In the genomic region with DNA sequence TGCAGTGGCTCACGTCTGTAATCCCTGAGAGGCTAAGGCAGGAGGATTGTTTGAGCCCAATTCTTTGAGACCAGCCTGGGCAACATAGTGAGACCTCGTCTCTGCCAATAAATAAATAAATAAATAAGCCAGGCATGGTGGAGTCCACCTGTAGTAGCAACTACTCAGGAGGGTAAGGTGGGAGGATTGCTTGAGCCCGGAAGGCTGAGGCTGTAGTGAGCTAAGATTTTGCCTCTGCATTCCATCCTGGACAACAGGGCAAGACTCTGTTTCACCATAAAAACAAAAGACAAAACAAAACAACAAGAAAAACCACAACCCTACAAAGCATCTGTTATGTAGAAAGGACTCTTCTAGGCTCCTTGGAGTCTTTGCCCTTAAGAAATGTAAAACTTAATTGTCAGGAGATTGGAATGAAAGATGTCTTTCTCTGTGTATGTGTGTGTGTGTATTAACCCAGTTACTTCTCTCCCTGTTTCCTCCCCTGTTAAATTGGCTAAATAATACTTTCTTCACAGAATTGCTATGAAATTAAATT, we compare ENCODE assay signal across 1 cellular context.
TF ChIP-seq lines count a peak whose summit lies in the region.

No MANE protein-coding gene starts in this region.

TF ChIP-seq in IMR-90, 13 proteins besides CTCF, POLR2A, EP300 and RAD21 (continued from another document):
- TF ChIP-seq, protein P1, sequence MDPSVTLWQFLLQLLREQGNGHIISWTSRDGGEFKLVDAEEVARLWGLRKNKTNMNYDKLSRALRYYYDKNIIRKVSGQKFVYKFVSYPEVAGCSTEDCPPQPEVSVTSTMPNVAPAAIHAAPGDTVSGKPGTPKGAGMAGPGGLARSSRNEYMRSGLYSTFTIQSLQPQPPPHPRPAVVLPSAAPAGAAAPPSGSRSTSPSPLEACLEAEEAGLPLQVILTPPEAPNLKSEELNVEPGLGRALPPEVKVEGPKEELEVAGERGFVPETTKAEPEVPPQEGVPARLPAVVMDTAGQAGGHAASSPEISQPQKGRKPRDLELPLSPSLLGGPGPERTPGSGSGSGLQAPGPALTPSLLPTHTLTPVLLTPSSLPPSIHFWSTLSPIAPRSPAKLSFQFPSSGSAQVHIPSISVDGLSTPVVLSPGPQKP (IDR thresholded peaks at IDR 0.05; ENCODE audit: borderline replicate concordance, low read depth, low read length): no peak
- no peak for TF ChIP-seq SMC3 (IDR thresholded peaks at IDR 0.05; ENCODE audit: low read depth, low read length)
- no peak for TF ChIP-seq FOS (IDR thresholded peaks at IDR 0.05; ENCODE audit: low read depth, low read length)
- TF ChIP-seq RFX5 (IDR thresholded peaks at IDR 0.05; ENCODE audit: low read depth, low read length): no peak
- TF ChIP-seq MXI1 (IDR thresholded peaks at IDR 0.05; ENCODE audit: borderline replicate concordance, low read depth, low read length): no peak
- TF ChIP-seq BHLHE40 (IDR thresholded peaks at IDR 0.05; ENCODE audit: low read depth, low read length): no peak
- TF ChIP-seq MAZ (IDR thresholded peaks at IDR 0.05; ENCODE audit: borderline replicate concordance, low read depth, low read length): no peak
